Comparison of ENCODE assay signal across 18 cellular contexts in the genomic region with DNA sequence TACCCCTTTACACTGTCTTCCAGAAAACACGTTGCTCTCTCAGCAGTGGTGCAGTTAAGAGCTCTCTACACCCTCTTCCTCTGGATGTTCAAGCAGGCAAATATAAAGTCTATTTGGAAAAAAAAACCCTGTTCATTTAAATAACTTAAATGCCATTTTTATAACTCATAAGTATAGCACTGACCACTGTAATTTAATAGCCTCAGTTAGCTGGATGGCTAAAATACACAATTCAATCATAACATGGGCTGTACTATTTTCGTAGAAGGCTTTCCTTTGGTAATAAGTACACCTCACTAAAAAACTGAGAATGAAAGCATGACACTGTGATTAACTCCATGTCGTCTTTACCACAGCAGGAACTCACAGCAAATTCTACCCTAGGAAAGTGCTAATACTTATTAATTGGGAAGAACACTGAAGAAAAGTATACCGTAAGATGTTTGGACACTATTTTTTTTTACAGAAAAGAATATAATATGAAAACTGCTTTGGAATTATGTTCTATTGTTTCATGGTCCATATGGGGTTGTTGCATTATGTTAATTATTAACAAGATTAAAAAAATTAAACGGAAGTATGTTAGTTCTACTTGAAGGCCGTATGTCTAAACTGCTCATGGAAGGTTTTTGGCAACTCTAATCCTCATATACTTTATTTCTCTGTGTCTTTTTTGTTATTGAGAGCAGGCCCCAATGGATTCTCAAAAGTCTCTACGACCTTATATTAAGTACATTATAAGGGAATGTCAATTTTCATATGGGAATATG.
DNase-seq lines count a peak whose midpoint lies in the region; ATAC-seq, FAIRE-seq and TF ChIP-seq lines count a peak whose summit lies in the region.
"Had no signal": no experiment of that assay in that cellular context is flagged by ENCODE, and none has a peak within 500 bp of the region (broad histone marks: within the 10 kb centered on the region; RNA-seq: fewer than 3 reads in every experiment).

No MANE protein-coding gene starts in this region.

- whole genome bisulfite sequencing in smooth muscle cell (ENCODE audit: low lambda C conversion rate) = 85% methylated on average over 7 of the region's 7 CpGs

- H3K4me1 Mint-ChIP-seq in HFFc6 (ENCODE audit: low read depth) = peaks cover 62% of the 10 kb centered on the region
- no peaks in the 10 kb centered on the region for H3K4me1 Mint-ChIP-seq in nephron progenitor cell
- H3K4me1 Mint-ChIP-seq: activated naive CD4-positive, alpha-beta T cell treated with anti-CD3 and anti-CD28 coated beads, Interleukin-2, amount 10 ng/mL, durations not matched to agents 7 days and 5 days; CD8-positive, alpha-beta memory T cell; T-helper 17 cell had no signal

- no peaks in the 10 kb centered on the region for H3K79me2 ChIP-seq in smooth muscle cell (ENCODE audit: low read depth)
- H3K79me2 ChIP-seq: parathyroid adenoma had no signal

- H3K4me3 ChIP-seq in adipocyte (ENCODE audit: low read length) (no peak overlapping the region), foreskin fibroblast (ENCODE audit: low read depth in 1 of 2, low read length in 2 of 2) (no peak overlapping the region), smooth muscle cell (no peak overlapping the region)

- peaks cover 9% of the 10 kb centered on the region for H3K9me3 ChIP-seq in adipocyte (ENCODE audit: control insufficient read depth, low read length)
- H3K9me3 ChIP-seq in smooth muscle cell (replicated peaks; ENCODE audit: low read depth) = no peaks in the 10 kb centered on the region

- H3K36me3 Mint-ChIP-seq in HFFc6 (ENCODE audit: low read depth) (peaks cover 5% of the 10 kb centered on the region; the same call in 1 of the 2 replicates), nephron progenitor cell (ENCODE audit: low read depth) (no peaks in the 10 kb centered on the region)
- H3K36me3 Mint-ChIP-seq: activated naive CD4-positive, alpha-beta T cell treated with anti-CD3 and anti-CD28 coated beads, Interleukin-2, amount 10 ng/mL, durations not matched to agents 7 days and 5 days; CD8-positive, alpha-beta memory T cell had no signal

- H3K27ac ChIP-seq in smooth muscle cell (ENCODE audit: low read depth) = no peak overlapping the region
- H3K27ac ChIP-seq: parathyroid adenoma had no signal

- in situ Hi-C loops in GM13977 (cut with MboI; ENCODE audit: low pct_unique_long_range_greater_than_20kb, low sequenced_read_pairs, unreplicated experiment) = no loop called here

- no peak for TF ChIP-seq POLR2A in GM12891 (IDR thresholded peaks at IDR 0.05; ENCODE audit: low read depth, low read length)

- H3K4me3 Mint-ChIP-seq in HFFc6 (peak overlapping the region; percentile 52), nephron progenitor cell (no peak overlapping the region)
- H3K4me3 Mint-ChIP-seq: activated naive CD4-positive, alpha-beta T cell treated with anti-CD3 and anti-CD28 coated beads, Interleukin-2, amount 10 ng/mL, durations not matched to agents 7 days and 5 days; CD8-positive, alpha-beta memory T cell; T-helper 17 cell had no signal

- H4K20me1 ChIP-seq in smooth muscle cell (ENCODE audit: low read depth) = no peaks in the 10 kb centered on the region

- H3K27me3 Mint-ChIP-seq in HFFc6 (ENCODE audit: insufficient read depth) (no peaks in the 10 kb centered on the region), nephron progenitor cell (ENCODE audit: low read depth, poor library complexity) (peaks cover 3% of the 10 kb centered on the region)
- H3K27me3 Mint-ChIP-seq: activated naive CD4-positive, alpha-beta T cell treated with anti-CD3 and anti-CD28 coated beads, Interleukin-2, amount 10 ng/mL, durations not matched to agents 7 days and 5 days; T-helper 17 cell had no signal

- no peak for TF ChIP-seq CTCF in HFFc6 (IDR thresholded peaks at IDR 0.05)
- no peak for TF ChIP-seq CTCF in foreskin fibroblast (IDR thresholded peaks at IDR 0.05; ENCODE audit: low read depth, low read length)
- no peak for TF ChIP-seq CTCF in smooth muscle cell (IDR thresholded peaks at IDR 0.05; ENCODE audit: borderline replicate concordance, insufficient read depth, poor library complexity, severe bottlenecking)
- TF ChIP-seq CTCF in GM13977 (IDR thresholded peaks at IDR 0.05; ENCODE audit: extremely low read depth, insufficient read depth, missing control alignments) = no peak
- no peak for TF ChIP-seq CTCF in nephron progenitor cell (IDR thresholded peaks at IDR 0.05)

- peaks cover 23% of the 10 kb centered on the region for H3K4me1 ChIP-seq in adipocyte (ENCODE audit: control insufficient read depth, insufficient read depth, low read length)
- H3K4me1 ChIP-seq in smooth muscle cell (ENCODE audit: low read depth) = peaks cover 6% of the 10 kb centered on the region
- H3K4me1 ChIP-seq: parathyroid adenoma had no signal

- H3K27me3 ChIP-seq in adipocyte (replicated peaks; ENCODE audit: control insufficient read depth, insufficient read depth, low read length) (no peaks in the 10 kb centered on the region), smooth muscle cell (ENCODE audit: low read depth) (no peaks in the 10 kb centered on the region)

- H3F3A ChIP-seq in smooth muscle cell (ENCODE audit: low read depth) = peaks cover 5% of the 10 kb centered on the region

- no peak for FAIRE-seq in GM12891 (lab: Jason Lieb, UNC)

- peak; percentile 60 for DNase-seq in HFFc6
- DNase-seq in adipocyte (ENCODE audit: low read depth) = peak; percentile 77
- DNase-seq in foreskin fibroblast = peak; percentile 23 to 55
- no peak for DNase-seq in smooth muscle cell (lab: John Stamatoyannopoulos, UW; ENCODE audit: unreplicated experiment)
- DNase-seq in GM13977 (ENCODE audit: low spot score) = no peak
- DNase-seq in nephron progenitor cell = no peak
- no peak for DNase-seq in GM12891 (ENCODE audit: insufficient read length, low spot score)
- DNase-seq: activated CD8-positive, alpha-beta memory T cell treated with anti-CD3 and anti-CD28 coated beads, Interleukin-2, amount 50 U/mL, for 4 hours; activated naive CD4-positive, alpha-beta T cell treated with anti-CD3 and anti-CD28 coated beads, Interleukin-2, amount 10 ng/mL, durations not matched to agents 7 days and 5 days; CD8-positive, alpha-beta memory T cell; central memory CD4-positive, alpha-beta T cell; GF-D8; MM.1S; NCI-H2029; RPMI8226; T-helper 17 cell had no signal

- H3K36me3 ChIP-seq in adipocyte (ENCODE audit: control insufficient read depth, insufficient read depth, low read length, severe bottlenecking) (no peaks in the 10 kb centered on the region), smooth muscle cell (ENCODE audit: low read depth) (no peaks in the 10 kb centered on the region)

- H3K9ac ChIP-seq in adipocyte (ENCODE audit: low read length) (no peak overlapping the region), smooth muscle cell (ENCODE audit: low read depth) (no peak overlapping the region)
- H3K9ac ChIP-seq: parathyroid adenoma had no signal

- ATAC-seq in HG02798 (IDR thresholded peaks at IDR 0.05; ENCODE audit: poor library complexity, unreplicated experiment) = no peak
- ATAC-seq: T-helper 17 cell had no signal

- H2AFZ ChIP-seq in smooth muscle cell (ENCODE audit: low read depth) = peak overlapping the region; percentile 74
- H2AFZ ChIP-seq: parathyroid adenoma had no signal

- H3K27ac Mint-ChIP-seq in HFFc6 = peak overlapping the region; percentile 71
- H3K27ac Mint-ChIP-seq in nephron progenitor cell = no peak overlapping the region
- H3K27ac Mint-ChIP-seq: activated naive CD4-positive, alpha-beta T cell treated with anti-CD3 and anti-CD28 coated beads, Interleukin-2, amount 10 ng/mL, durations not matched to agents 7 days and 5 days; CD8-positive, alpha-beta memory T cell; T-helper 17 cell had no signal

- peak overlapping the region; percentile 48 for H3K4me2 ChIP-seq in smooth muscle cell

- no peaks in the 10 kb centered on the region for H3K9me3 Mint-ChIP-seq in HFFc6
- no peaks in the 10 kb centered on the region for H3K9me3 Mint-ChIP-seq in nephron progenitor cell
- H3K9me3 Mint-ChIP-seq: activated naive CD4-positive, alpha-beta T cell treated with anti-CD3 and anti-CD28 coated beads, Interleukin-2, amount 10 ng/mL, durations not matched to agents 7 days and 5 days had no signal

TF ChIP-seq in GM12891, 5 proteins besides CTCF, POLR2A, EP300 and RAD21:
- no peak for TF ChIP-seq PAX5 (IDR thresholded peaks at IDR 0.05; ENCODE audit: insufficient read depth, low read length, severe bottlenecking)
- TF ChIP-seq POLR2AphosphoS5 (IDR thresholded peaks at IDR 0.05; ENCODE audit: low read depth, low read length) = no peak
- no peak for TF ChIP-seq SPI1 (IDR thresholded peaks at IDR 0.05; ENCODE audit: low read depth, low read length)
- TF ChIP-seq TAF1 (IDR thresholded peaks at IDR 0.05; ENCODE audit: low read depth, low read length) = no peak
- TF ChIP-seq POU2F2 (IDR thresholded peaks at IDR 0.05; ENCODE audit: low read depth, low read length) = no peak
TF ChIP-seq in GM12891: peak in this region for 0.

Comparison
In these comparisons a context has a peak if more than half of its experiments do, and no peak if none do; other contexts are left out.
1. DNase-seq: peak in HFFc6 (single experiment), adipocyte (single experiment) and foreskin fibroblast (2 of 2); none in smooth muscle cell (single experiment), GM13977 (single experiment), nephron progenitor cell (single experiment) and GM12891 (single experiment).